8 cellular contexts compared by ENCODE assay signal in the genomic region with DNA sequence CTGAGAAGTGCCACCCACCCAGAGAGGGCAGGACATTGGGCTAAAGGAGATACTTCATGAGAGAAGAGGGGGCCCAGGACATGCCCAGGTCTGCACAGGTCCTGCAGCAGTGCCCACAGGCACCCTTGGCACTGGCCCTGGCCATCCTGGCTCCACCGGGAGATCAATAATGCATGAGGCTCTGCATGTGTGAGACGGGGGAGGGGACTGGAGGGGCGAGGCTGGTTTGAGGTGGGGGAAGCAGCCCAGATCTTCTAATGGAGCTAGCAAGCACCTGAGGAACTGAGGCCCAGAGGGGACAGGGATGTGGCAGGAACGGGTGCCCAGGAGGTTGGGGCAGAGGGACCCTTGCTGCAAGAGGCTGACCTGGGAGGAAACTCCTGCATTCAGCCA. TPM values are rescaled to one million over a fixed set of nuclear protein-coding genes. Genes with fewer than 3 reads are reported as not detected.
A peak's percentile ranks its signal among the peaks of the same experiment; 100 is the strongest.
DNase-seq lines count a peak whose midpoint lies in the region; TF ChIP-seq lines count a peak whose summit lies in the region.

No MANE protein-coding gene starts in this region.

- peaks cover 10% of the 10 kb centered on the region for H3K4me1 ChIP-seq in GM23248 (ENCODE audit: insufficient read depth)

- no peaks in the 10 kb centered on the region for H3K79me2 ChIP-seq in GM23248 (ENCODE audit: insufficient read depth)
- peaks cover 12% of the 10 kb centered on the region; the same call in 1 of the 2 replicates for H3K79me2 ChIP-seq in SU-DHL-6 (ENCODE audit: insufficient read depth, low read length)

- H3K4me2 ChIP-seq in GM23248 (ENCODE audit: unreplicated experiment) (peak overlapping the region; percentile 87), SU-DHL-6 (ENCODE audit: low read depth, low read length, poor library complexity, severe bottlenecking) (peak overlapping the region; percentile 87)

- H3F3A ChIP-seq in GM23248 (ENCODE audit: insufficient read depth) = no peaks in the 10 kb centered on the region
- no peaks in the 10 kb centered on the region for H3F3A ChIP-seq in SU-DHL-6 (ENCODE audit: insufficient read depth)

- H3K9ac ChIP-seq in GM23248 (peak overlapping the region; percentile 69), SU-DHL-6 (ENCODE audit: low read length) (peak overlapping the region; percentile 80)

- H3K9me2 ChIP-seq in GM23248 (ENCODE audit: insufficient read depth) (no peaks in the 10 kb centered on the region), SU-DHL-6 (replicated peaks; ENCODE audit: insufficient read depth, low read length) (no peaks in the 10 kb centered on the region)

- H3K27me3 ChIP-seq in GM23248 (replicated peaks; ENCODE audit: insufficient read depth) (no peaks in the 10 kb centered on the region), SU-DHL-6 (ENCODE audit: low read length) (no peaks in the 10 kb centered on the region)

- H3K4me3 ChIP-seq in GM23248 (peak overlapping the region; percentile 76), SU-DHL-6 (ENCODE audit: insufficient read depth, low read length, poor library complexity, severe bottlenecking) (peak overlapping the region; percentile 78), foreskin fibroblast (ENCODE audit: low read depth in 1 of 2, low read length in 2 of 2) (peak overlapping the region; percentile 76 to 90), skeletal muscle cell (ENCODE audit: low read depth, low read length) (peak overlapping the region; percentile 91)

- H3K9me3 ChIP-seq in GM23248 (ENCODE audit: low read depth) (no peaks in the 10 kb centered on the region), SU-DHL-6 (ENCODE audit: insufficient read depth, low read length) (no peaks in the 10 kb centered on the region)

- H3K27ac ChIP-seq in GM23248 (peak overlapping the region; percentile 22; the same call in 1 of the 2 replicates), SU-DHL-6 (ENCODE audit: low read depth, low read length) (no peak overlapping the region)

- DNase-seq in GM23248 = no peak
- DNase-seq in foreskin fibroblast = no peak
- DNase-seq in skeletal muscle cell (ENCODE audit: low read depth) = no peak
- DNase-seq in DMS53 (lab: John Stamatoyannopoulos, UW) = no peak
- DNase-seq in COLO829 (ENCODE audit: low spot score) = no peak
- DNase-seq in NCI-H1417 (lab: John Stamatoyannopoulos, UW) = no peak
- DNase-seq in EL = no peak

- in situ Hi-C loops in GM23248 (cut with MboI) = no loop called here

- peaks cover 4% of the 10 kb centered on the region; the same call in 1 of the 2 replicates for H3K36me3 ChIP-seq in GM23248 (ENCODE audit: low read depth)
- no peaks in the 10 kb centered on the region for H3K36me3 ChIP-seq in SU-DHL-6 (ENCODE audit: low read length)

- H4K20me1 ChIP-seq in GM23248 (ENCODE audit: insufficient read depth) (no peaks in the 10 kb centered on the region), SU-DHL-6 (ENCODE audit: low read depth, low read length) (no peaks in the 10 kb centered on the region)

- no peak for TF ChIP-seq CTCF in SU-DHL-6 (IDR thresholded peaks at IDR 0.05; ENCODE audit: insufficient read depth, low read length, poor library complexity, severe bottlenecking)
- TF ChIP-seq CTCF in foreskin fibroblast (IDR thresholded peaks at IDR 0.05; ENCODE audit: low read depth, low read length) = no peak

- H2AFZ ChIP-seq in GM23248 = peak overlapping the region; percentile 95
- peak overlapping the region; percentile 47 for H2AFZ ChIP-seq in SU-DHL-6 (ENCODE audit: low read depth, low read length, severe bottlenecking)

- WGBS in GM23248 (ENCODE audit: low coverage in 1 of 2, low lambda C conversion rate in 2 of 2, missing lambda C conversion rate in 2 of 2), 2 experiments = 13 to 24% methylated on average over 4 of the region's 4 CpGs

RNA-seq across cellular contexts. Expression of a gene that starts 0.6 kb away (rescaled TPM):
- total RNA-seq in GM23248 (2014; rRNA removed; shearing (Covaris generic)) = 2.5 and 5.0 TPM in 2 replicates
- 1.4 and 2.0 TPM in 2 replicates for polyA plus RNA-seq in GM23248 (2016; fragmentation: Nextera tagmentation; extraction: Ambion mirVana)

RNA-seq across cellular contexts. Expression of a gene that starts 10.3 kb away (rescaled TPM):
- 24.8 and 37.3 TPM in 2 replicates for total RNA-seq in GM23248 (2014; rRNA removed; shearing (Covaris generic))
- polyA plus RNA-seq in GM23248 (2016; fragmentation: Nextera tagmentation; extraction: Ambion mirVana) = 30.6 and 35.1 TPM in 2 replicates

RNA-seq across cellular contexts. Expression of a gene that starts 10.4 kb away (rescaled TPM):
- not detected in 2 replicates for total RNA-seq in GM23248 (2014; rRNA removed; shearing (Covaris generic))
- 0.82 and 0.95 TPM in 2 replicates for polyA plus RNA-seq in GM23248 (2016; fragmentation: Nextera tagmentation; extraction: Ambion mirVana)

RNA-seq across cellular contexts. Expression of a gene that starts 20.0 kb away (rescaled TPM):
- 36.3 and 41.2 TPM in 2 replicates for total RNA-seq in GM23248 (2014; rRNA removed; shearing (Covaris generic))
- 38.6 and 39.5 TPM in 2 replicates for polyA plus RNA-seq in GM23248 (2016; fragmentation: Nextera tagmentation; extraction: Ambion mirVana)

RNA-seq across cellular contexts. Expression of a gene that starts 29.9 kb away (rescaled TPM):
- total RNA-seq in GM23248 (2014; rRNA removed; shearing (Covaris generic)) = not detected in 2 replicates
- not detected in 2 replicates for polyA plus RNA-seq in GM23248 (2016; fragmentation: Nextera tagmentation; extraction: Ambion mirVana)
